ENCODE assay signal across 8 cellular contexts in genomic region chr15:26082069-26082832, GRCh38.
DNase-seq lines count a peak whose midpoint lies in the region; ATAC-seq and TF ChIP-seq lines count a peak whose summit lies in the region.

No MANE protein-coding gene starts in this region.

- peak overlapping the region; percentile 63 to 83 (median 76) for H3K4me3 ChIP-seq in BLaER1 treated with 17β-estradiol and CSF1 and Interleukin-3, amounts not matched to agents 10 nM and 100 nM
- H3K4me3 ChIP-seq in lower lobe of right lung = peak overlapping the region; percentile 73

- intact Hi-C loops in lower lobe of right lung (cut with DNase I) = no loop called here

- H4K20me1 ChIP-seq in BLaER1 treated with 17β-estradiol and CSF1 and Interleukin-3, amounts not matched to agents 10 nM and 100 nM = no peaks in the 10 kb centered on the region

- H3K27ac ChIP-seq in BLaER1 treated with 17β-estradiol and CSF1 and Interleukin-3, amounts not matched to agents 10 nM and 100 nM = peak overlapping the region; percentile 16 to 90 (median 85); a peak in 21 of 22 replicates
- H3K27ac ChIP-seq in lower lobe of right lung = peak overlapping the region; percentile 88

- no peaks in the 10 kb centered on the region for H3K36me3 ChIP-seq in BLaER1 treated with 17β-estradiol and CSF1 and Interleukin-3, amounts not matched to agents 10 nM and 100 nM
- H3K36me3 ChIP-seq in lower lobe of right lung = no peaks in the 10 kb centered on the region

- H3K4me1 ChIP-seq in BLaER1 treated with 17β-estradiol and CSF1 and Interleukin-3, amounts not matched to agents 10 nM and 100 nM = peaks cover 8 to 25% (median 11%) of the 10 kb centered on the region in 10 experiments; a peak in 17 of 20 replicates
- H3K4me1 ChIP-seq in lower lobe of right lung = peaks cover 3% of the 10 kb centered on the region

- H3K27me3 ChIP-seq in BLaER1 treated with 17β-estradiol and CSF1 and Interleukin-3, amounts not matched to agents 10 nM and 100 nM = no peaks in the 10 kb centered on the region
- H3K27me3 ChIP-seq in lower lobe of right lung (ENCODE audit: low read depth) = no peaks in the 10 kb centered on the region

- no peak for TF ChIP-seq CTCF in lower lobe of right lung (IDR thresholded peaks at IDR 0.05)

- DNase-seq in NCI-H82 treated with DMSO at 0.1 percent for 48 hours (lab: John Stamatoyannopoulos, UW; ENCODE audit: unreplicated experiment) (peak; percentile 92), lower lobe of right lung (peak; percentile 97)
- peak; percentile 96 for DNase-seq in activated CD8-positive, alpha-beta memory T cell treated with anti-CD3 and anti-CD28 coated beads for 24 hours
- peak; percentile 91 for DNase-seq in effector CD8-positive, alpha-beta T cell (lab: John Stamatoyannopoulos, UW)
- DNase-seq in stimulated activated CD4-positive, alpha-beta T cell treated with anti-CD3 and anti-CD28 coated beads, Interleukin-4, amount 100 ng/mL, for 48 hours (ENCODE audit: low read depth in 2 of 2) = peak; percentile 88 to 91

- ATAC-seq in GM19372 (IDR thresholded peaks at IDR 0.05; ENCODE audit: low read depth, unreplicated experiment) (peak; percentile 92), HG03558 (IDR thresholded peaks at IDR 0.05; ENCODE audit: extremely low read depth, unreplicated experiment) (peak; percentile 91), lower lobe of right lung (peak; percentile 99)

- H3K9me3 ChIP-seq in BLaER1 treated with 17β-estradiol and CSF1 and Interleukin-3, amounts not matched to agents 10 nM and 100 nM (replicated peaks in 1 of 11) = peaks cover 0 to 3% (median 0%) of the 10 kb centered on the region in 11 experiments; a peak in 1 of 22 replicates
- H3K9me3 ChIP-seq in lower lobe of right lung = no peaks in the 10 kb centered on the region

- peak overlapping the region; percentile 62 to 92 (median 86) for H3K4me2 ChIP-seq in BLaER1 treated with 17β-estradiol and CSF1 and Interleukin-3, amounts not matched to agents 10 nM and 100 nM

- H3K9ac ChIP-seq in BLaER1 treated with 17β-estradiol and CSF1 and Interleukin-3, amounts not matched to agents 10 nM and 100 nM = peak overlapping the region; percentile 76 to 90 (median 84)

Comparison
In these comparisons a context has a peak if more than half of its experiments do, and no peak if none do; other contexts are left out.
1. Peak in every context shown above with its lines: DNase-seq, ATAC-seq, H3K4me3 ChIP-seq and H3K27ac ChIP-seq.